8 cellular contexts compared by ENCODE assay signal in the genomic region with DNA sequence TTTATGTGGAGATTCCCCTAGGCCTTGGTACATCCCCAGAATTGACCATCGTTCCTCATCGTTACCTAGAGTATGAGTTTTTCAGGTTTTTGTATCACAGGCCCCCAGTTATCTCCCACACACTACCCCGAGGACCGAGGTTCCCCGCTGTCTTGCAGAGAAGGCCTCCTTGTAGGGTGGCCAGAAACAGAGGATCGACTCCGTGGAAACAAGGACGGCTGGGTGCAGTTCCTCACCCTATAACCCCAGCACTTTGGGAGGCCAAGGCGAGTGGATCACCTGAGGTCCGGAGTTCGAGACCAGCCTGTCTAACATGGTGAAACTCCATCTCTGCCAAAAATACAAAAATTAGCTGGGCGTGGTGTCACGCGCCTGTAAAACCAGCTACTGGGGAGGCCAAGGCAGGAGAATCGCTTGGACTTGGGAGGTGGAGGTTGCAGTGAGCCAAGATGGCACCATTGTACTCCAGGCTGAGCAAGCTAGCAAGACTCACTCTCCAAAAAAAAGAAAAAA. TPM values are rescaled to one million over a fixed set of nuclear protein-coding genes. Genes with fewer than 3 reads are reported as not detected.
A peak's percentile ranks its signal among the peaks of the same experiment; 100 is the strongest.
DNase-seq lines count a peak whose midpoint lies in the region; ATAC-seq and TF ChIP-seq lines count a peak whose summit lies in the region.

No MANE protein-coding gene starts in this region.

- peaks cover 16 to 28% of the 10 kb centered on the region in 2 donors for H3K4me1 Mint-ChIP-seq in effector memory CD8-positive, alpha-beta T cell (ENCODE audit: low read depth in 2 of 2)
- H3K4me1 Mint-ChIP-seq in neural crest cell, result peaks cover 19% of the 10 kb centered on the region

- ATAC-seq in effector memory CD8-positive, alpha-beta T cell (replicated peaks), result no peak
- ATAC-seq in HG03520 (IDR thresholded peaks at IDR 0.05; ENCODE audit: unreplicated experiment) (no peak), GM18505 (IDR thresholded peaks at IDR 0.05; ENCODE audit: unreplicated experiment) (no peak)

- DNase-seq in NT2/D1 (ENCODE audit: low read depth, low spot score) (no peak), neural crest cell (ENCODE audit: low read depth, low spot score) (no peak), dermis blood vessel endothelial cell (no peak), NCI-H146 treated with DMSO at 0.1 percent for 48 hours (lab: John Stamatoyannopoulos, UW; ENCODE audit: unreplicated experiment) (no peak)
- no peak for DNase-seq in effector memory CD8-positive, alpha-beta T cell

- H3K4me3 ChIP-seq in NT2/D1 (ENCODE audit: insufficient read length, low read depth), result peak overlapping the region; percentile 66

- peak overlapping the region; percentile 86 to 89 for H3K4me3 Mint-ChIP-seq in effector memory CD8-positive, alpha-beta T cell
- peak overlapping the region; percentile 90 for H3K4me3 Mint-ChIP-seq in neural crest cell

- H3K9me3 ChIP-seq in NT2/D1 (ENCODE audit: insufficient read depth, low read length), result no peaks in the 10 kb centered on the region

- peaks cover 28% of the 10 kb centered on the region for H3K4me1 ChIP-seq in NT2/D1 (ENCODE audit: insufficient read depth, insufficient read length)

- TF ChIP-seq POLR2A in GM18505 (IDR thresholded peaks at IDR 0.05; ENCODE audit: borderline replicate concordance, extremely low read depth, insufficient read depth, insufficient read length), result no peak

- no peak for TF ChIP-seq CTCF in C4-2B (conservative IDR thresholded peaks at IDR 0.05)
- TF ChIP-seq CTCF in neural crest cell (conservative IDR thresholded peaks at IDR 0.05), result no peak

- no peaks in the 10 kb centered on the region for H3K9me3 Mint-ChIP-seq in effector memory CD8-positive, alpha-beta T cell
- H3K9me3 Mint-ChIP-seq in neural crest cell, result no peaks in the 10 kb centered on the region

- H3K36me3 ChIP-seq in NT2/D1 (ENCODE audit: insufficient read depth, insufficient read length, low read length), result peaks cover 40% of the 10 kb centered on the region

- peak overlapping the region; percentile 90 for H3K9ac ChIP-seq in NT2/D1 (ENCODE audit: insufficient read length, low read depth)

- H3K27ac ChIP-seq in C4-2B, result peak overlapping the region; percentile 93

- peak overlapping the region; percentile 62 to 83 for H3K27ac Mint-ChIP-seq in effector memory CD8-positive, alpha-beta T cell
- peak overlapping the region; percentile 96 for H3K27ac Mint-ChIP-seq in neural crest cell (ENCODE audit: unreplicated experiment)

- no peaks in the 10 kb centered on the region for H3K27me3 Mint-ChIP-seq in effector memory CD8-positive, alpha-beta T cell
- no peaks in the 10 kb centered on the region for H3K27me3 Mint-ChIP-seq in neural crest cell (ENCODE audit: low read depth)

- peaks cover 23% of the 10 kb centered on the region for H3K36me3 Mint-ChIP-seq in effector memory CD8-positive, alpha-beta T cell (ENCODE audit: insufficient read depth)
- H3K36me3 Mint-ChIP-seq in neural crest cell (ENCODE audit: low read depth), result no peaks in the 10 kb centered on the region

- H3K27me3 ChIP-seq in NT2/D1 (ENCODE audit: insufficient read depth, insufficient read length), result no peaks in the 10 kb centered on the region

RNA-seq across cellular contexts. Expression of gene ADAT3, which starts 0.7 kb away (rescaled TPM):
- total RNA-seq in neural crest cell (13.7 and 14.1 TPM in 2 replicates), dermis blood vessel endothelial cell (5.8 and 6.2 TPM in 2 replicates)

RNA-seq across cellular contexts. Expression of gene SCAMP4, which starts 0.7 kb away (rescaled TPM):
- total RNA-seq in neural crest cell (71.2 and 79.9 TPM in 2 replicates), dermis blood vessel endothelial cell (34.7 and 56.1 TPM in 2 replicates)

RNA-seq across cellular contexts. Expression of gene ABHD17A, which starts 20.6 kb away (rescaled TPM):
- total RNA-seq in neural crest cell, result 73.9 and 74.1 TPM in 2 replicates
- total RNA-seq in dermis blood vessel endothelial cell, result 111 and 142 TPM in 2 replicates

RNA-seq across cellular contexts. Expression of gene CSNK1G2, which starts 35.1 kb away (rescaled TPM):
- 130 and 133 TPM in 2 replicates for total RNA-seq in neural crest cell
- total RNA-seq in dermis blood vessel endothelial cell, result 73.9 and 125 TPM in 2 replicates

RNA-seq across cellular contexts. Expression of gene KLF16, which starts 42.5 kb away (rescaled TPM):
- total RNA-seq in neural crest cell (18.9 and 20.7 TPM in 2 replicates), dermis blood vessel endothelial cell (5.3 and 9.5 TPM in 2 replicates)
